8 cellular contexts compared by ENCODE assay signal in genomic region chr1:177913762-177914540, GRCh38. TPM values are rescaled to one million over a fixed set of nuclear protein-coding genes. Genes with fewer than 3 reads are reported as not detected.
DNase-seq lines count a peak whose midpoint lies in the region; ATAC-seq and TF ChIP-seq lines count a peak whose summit lies in the region.

No MANE protein-coding gene starts in this region.

- in situ Hi-C loops in SK-MEL-5 (cut with HindIII; ENCODE audit: low pct_unique_long_range_greater_than_20kb, low sequenced_read_pairs), result no loop called here

- ATAC-seq in GM19035 (IDR thresholded peaks at IDR 0.05; ENCODE audit: unreplicated experiment) (no peak), HG03571 (IDR thresholded peaks at IDR 0.05; ENCODE audit: unreplicated experiment) (no peak), GM21825 (IDR thresholded peaks at IDR 0.05; ENCODE audit: unreplicated experiment) (no peak)

- DNase-seq in AG09319 (ENCODE audit: extremely low read depth, low read depth) (peak; percentile 20), HT-29 (ENCODE audit: low spot score) (peak; percentile 36), SK-MEL-5 (ENCODE audit: low read depth, low spot score) (peak; percentile 51), iris pigment epithelial cell (ENCODE audit: low read depth) (peak; percentile 56), NCI-H446 treated with DMSO at 0.1 percent for 48 hours (lab: John Stamatoyannopoulos, UW) (no peak)

- peak; percentile 69 for TF ChIP-seq CTCF in AG09319 (IDR thresholded peaks at IDR 0.05; ENCODE audit: low read depth, low read length)

RNA-seq across cellular contexts. Expression of gene SEC16B, which starts 55.9 kb away (rescaled TPM):
- 1.5 and 2.9 TPM in 2 replicates for total RNA-seq in HT-29 (2014; rRNA removed; shearing (Covaris generic))
- 0.19 and 0.32 TPM in 2 replicates for total RNA-seq in SK-MEL-5 (2014; rRNA removed; shearing (Covaris generic))
- polyA plus RNA-seq in SK-MEL-5 (2015; cell fraction: cytosol; rRNA removed), result 0.77 and 1.0 TPM in 2 replicates
- polyA plus RNA-seq in SK-MEL-5 (2015; cell fraction: nucleus; rRNA removed), result 4.4 and 10.1 TPM in 2 replicates
